18 cellular contexts compared by ENCODE assay signal in genomic region chr3:29275309-29275708, GRCh38. TPM values are rescaled to one million over a fixed set of nuclear protein-coding genes. Genes with fewer than 3 reads are reported as not detected.
DNase-seq lines count a peak whose midpoint lies in the region; ATAC-seq and TF ChIP-seq lines count a peak whose summit lies in the region.
"Had no signal": no experiment of that assay in that cellular context is flagged by ENCODE, and none has a peak within 500 bp of the region (broad histone marks: within the 10 kb centered on the region; RNA-seq: fewer than 3 reads in every experiment).

No MANE protein-coding gene starts in this region.

- no peaks in the 10 kb centered on the region for H3K36me3 ChIP-seq in neural progenitor cell
- H3K36me3 ChIP-seq in naive thymus-derived CD4-positive, alpha-beta T cell (ENCODE audit: control insufficient read depth in 2 of 3, insufficient read depth in 3 of 3, low read length in 3 of 3) = no peaks in the 10 kb centered on the region

- H3K9me3 ChIP-seq in neural progenitor cell (ENCODE audit: low read depth) = no peaks in the 10 kb centered on the region
- H3K9me3 ChIP-seq in CD4-positive, alpha-beta T cell (ENCODE audit: control insufficient read depth, low read length) = no peaks in the 10 kb centered on the region
- H3K9me3 ChIP-seq in naive thymus-derived CD4-positive, alpha-beta T cell (ENCODE audit: control insufficient read depth in 2 of 3, low read length in 3 of 3) = no peaks in the 10 kb centered on the region

- H3K9ac ChIP-seq in neural progenitor cell = no peak overlapping the region

- no peaks in the 10 kb centered on the region for H3K79me2 ChIP-seq in neural progenitor cell (ENCODE audit: low read depth)

- H2AFZ ChIP-seq in neural progenitor cell (replicated peaks) = no peak overlapping the region
- H2AFZ ChIP-seq: hepatocyte had no signal

- no peak overlapping the region for H3K27ac ChIP-seq in neural progenitor cell
- H3K27ac ChIP-seq in CD4-positive, alpha-beta T cell (ENCODE audit: low read depth, low read length) = no peak overlapping the region
- no peak overlapping the region for H3K27ac ChIP-seq in naive thymus-derived CD4-positive, alpha-beta T cell (ENCODE audit: low read depth, low read length)
- H3K27ac ChIP-seq: hepatocyte had no signal

- intact Hi-C loops in CD4-positive, alpha-beta T cell (cut with DNase I, micrococcal nuclease) = no loop called here
- intact Hi-C loops in naive thymus-derived CD4-positive, alpha-beta T cell (cut with micrococcal nuclease) = no loop called here
- intact Hi-C loops in CD14-positive monocyte (cut with micrococcal nuclease) = no loop called here

- TF ChIP-seq CTCF in neural progenitor cell (IDR thresholded peaks at IDR 0.05) (no peak), CD14-positive monocyte (IDR thresholded peaks at IDR 0.05) (no peak)
- no peak for TF ChIP-seq CTCF in CD4-positive, alpha-beta T cell (IDR thresholded peaks at IDR 0.05)

- peak; percentile 22 for DNase-seq in AG08396 (ENCODE audit: low spot score)
- peak; percentile 69 for DNase-seq in LHCN-M2 (ENCODE audit: low read depth)
- peak; percentile 72 for DNase-seq in fibroblast of gingiva (ENCODE audit: low read depth)
- DNase-seq in neural progenitor cell (ENCODE audit: low spot score) = no peak
- no peak for DNase-seq in effector CD4-positive, alpha-beta T cell
- no peak for DNase-seq in CD4-positive, alpha-beta T cell
- DNase-seq in naive thymus-derived CD4-positive, alpha-beta T cell = no peak
- DNase-seq in CD14-positive monocyte (ENCODE audit: low spot score) = no peak
- DNase-seq: activated CD4-positive, alpha-beta T cell treated with anti-CD3 and anti-CD28 coated beads for 48 hours; activated naive CD8-positive, alpha-beta T cell treated with anti-CD3 and anti-CD28 coated beads for 36 hours; activated T-cell treated with anti-CD3 and anti-CD28 coated beads, Interleukin-2, amount 50 U/mL, for 24 hours; central memory CD4-positive, alpha-beta T cell; endodermal cell; kidney glomerular epithelial cell; NCI-H1930; stimulated activated CD8-positive, alpha-beta memory T cell treated with anti-CD3 and anti-CD28 coated beads, Interleukin-4, amount 100 ng/mL, for 48 hours; T-helper 2 cell had no signal

- H3K9me3 Mint-ChIP-seq in neural progenitor cell = no peaks in the 10 kb centered on the region
- no peaks in the 10 kb centered on the region for H3K9me3 Mint-ChIP-seq in CD4-positive, alpha-beta T cell
- no peaks in the 10 kb centered on the region for H3K9me3 Mint-ChIP-seq in naive thymus-derived CD4-positive, alpha-beta T cell
- peaks cover 0 to 4% (median 0%) of the 10 kb centered on the region in 7 donors for H3K9me3 Mint-ChIP-seq in CD14-positive monocyte
- H3K9me3 Mint-ChIP-seq: activated naive CD8-positive, alpha-beta T cell treated with anti-CD3 and anti-CD28 coated beads for 36 hours; activated T-cell treated with anti-CD3 and anti-CD28 coated beads, Interleukin-2, amount 50 U/mL, for 24 hours; endodermal cell had no signal

- H3K4me1 ChIP-seq in neural progenitor cell = no peaks in the 10 kb centered on the region
- H3K4me1 ChIP-seq in naive thymus-derived CD4-positive, alpha-beta T cell (ENCODE audit: control insufficient read depth in 2 of 2, insufficient read depth in 2 of 2, low read length in 2 of 2) = no peaks in the 10 kb centered on the region

- peaks cover 4% of the 10 kb centered on the region for H3F3A ChIP-seq in neural progenitor cell (ENCODE audit: low read depth)

- POLR2A ChIA-PET in CD4-positive, alpha-beta T cell (lab: Charles Lee) = no interaction called here
- POLR2A ChIA-PET in naive thymus-derived CD4-positive, alpha-beta T cell (lab: Charles Lee) = no interaction called here

- peaks cover 12% of the 10 kb centered on the region for H3K4me1 Mint-ChIP-seq in neural progenitor cell
- H3K4me1 Mint-ChIP-seq in CD4-positive, alpha-beta T cell (ENCODE audit: low read depth) = peaks cover 3% of the 10 kb centered on the region
- peaks cover 0 to 10% (median under 1%) of the 10 kb centered on the region in 7 donors for H3K4me1 Mint-ChIP-seq in naive thymus-derived CD4-positive, alpha-beta T cell
- H3K4me1 Mint-ChIP-seq in CD14-positive monocyte = no peaks in the 10 kb centered on the region
- H3K4me1 Mint-ChIP-seq: endodermal cell had no signal

- CTCF ChIA-PET in CD4-positive, alpha-beta T cell (lab: Charles Lee) = no interaction called here
- CTCF ChIA-PET in naive thymus-derived CD4-positive, alpha-beta T cell (lab: Charles Lee) = no interaction called here

- peak overlapping the region; percentile 38 for H3K27ac Mint-ChIP-seq in neural progenitor cell
- no peak overlapping the region for H3K27ac Mint-ChIP-seq in CD4-positive, alpha-beta T cell
- no peak overlapping the region for H3K27ac Mint-ChIP-seq in naive thymus-derived CD4-positive, alpha-beta T cell
- no peak overlapping the region for H3K27ac Mint-ChIP-seq in CD14-positive monocyte
- H3K27ac Mint-ChIP-seq: activated T-cell treated with anti-CD3 and anti-CD28 coated beads, Interleukin-2, amount 50 U/mL, for 24 hours; endodermal cell had no signal

- no peak for ATAC-seq in CD4-positive, alpha-beta T cell (ENCODE audit: poor library complexity)
- no peak for ATAC-seq in naive thymus-derived CD4-positive, alpha-beta T cell

- no peak overlapping the region for H3K4me3 ChIP-seq in neural progenitor cell
- no peak overlapping the region for H3K4me3 ChIP-seq in naive thymus-derived CD4-positive, alpha-beta T cell (ENCODE audit: low read length)
- H3K4me3 ChIP-seq: hepatocyte had no signal

- H3K27me3 ChIP-seq in neural progenitor cell = no peaks in the 10 kb centered on the region
- H3K27me3 ChIP-seq in CD4-positive, alpha-beta T cell (ENCODE audit: control insufficient read depth, insufficient read depth, low read length) = no peaks in the 10 kb centered on the region
- H3K27me3 ChIP-seq in naive thymus-derived CD4-positive, alpha-beta T cell (ENCODE audit: control insufficient read depth in 2 of 2, insufficient read depth in 2 of 2, low read length in 2 of 2) = no peaks in the 10 kb centered on the region
- H3K27me3 ChIP-seq: hepatocyte had no signal

- H3K27me3 Mint-ChIP-seq in neural progenitor cell (ENCODE audit: insufficient read depth, low read depth) (peaks cover 2% of the 10 kb centered on the region), CD14-positive monocyte (ENCODE audit: low read depth in 3 of 3) (peaks cover 3 to 8% (median 6%) of the 10 kb centered on the region in 3 donors)
- H3K27me3 Mint-ChIP-seq in CD4-positive, alpha-beta T cell = no peaks in the 10 kb centered on the region
- H3K27me3 Mint-ChIP-seq in naive thymus-derived CD4-positive, alpha-beta T cell = peaks cover 0 to 6% (median 0%) of the 10 kb centered on the region in 5 donors
- H3K27me3 Mint-ChIP-seq: activated naive CD8-positive, alpha-beta T cell treated with anti-CD3 and anti-CD28 coated beads for 36 hours had no signal

- no peak overlapping the region for H3K4me2 ChIP-seq in neural progenitor cell
- H3K4me2 ChIP-seq: hepatocyte had no signal

- H3K36me3 Mint-ChIP-seq in neural progenitor cell (no peaks in the 10 kb centered on the region), CD14-positive monocyte (no peaks in the 10 kb centered on the region)
- H3K36me3 Mint-ChIP-seq in CD4-positive, alpha-beta T cell (ENCODE audit: low read depth) = no peaks in the 10 kb centered on the region
- H3K36me3 Mint-ChIP-seq in naive thymus-derived CD4-positive, alpha-beta T cell = peaks cover 0 to 5% (median 0%) of the 10 kb centered on the region in 5 donors
- H3K36me3 Mint-ChIP-seq: activated naive CD8-positive, alpha-beta T cell treated with anti-CD3 and anti-CD28 coated beads for 36 hours had no signal

- no peaks in the 10 kb centered on the region for H4K20me1 ChIP-seq in neural progenitor cell (ENCODE audit: low read depth)

- H3K4me3 Mint-ChIP-seq in neural progenitor cell (no peak overlapping the region), CD14-positive monocyte (no peak overlapping the region)
- no peak overlapping the region for H3K4me3 Mint-ChIP-seq in CD4-positive, alpha-beta T cell
- H3K4me3 Mint-ChIP-seq in naive thymus-derived CD4-positive, alpha-beta T cell = no peak overlapping the region
- H3K4me3 Mint-ChIP-seq: activated naive CD8-positive, alpha-beta T cell treated with anti-CD3 and anti-CD28 coated beads for 36 hours; activated T-cell treated with anti-CD3 and anti-CD28 coated beads, Interleukin-2, amount 50 U/mL, for 24 hours; endodermal cell had no signal

RNA-seq across cellular contexts. Expression of gene RBMS3, which starts 5.6 kb away (rescaled TPM):
- total RNA-seq in LHCN-M2 (2014; rRNA removed) (13.3 and 13.8 TPM in 2 replicates), neural progenitor cell (ENCODE audit: low replicate concordance) (0.47 and 0.65 TPM in 2 replicates)
- polyA plus RNA-seq in LHCN-M2 (2012) = 11.7 TPM
- 1 to 10 TPM; 1.6 to 1.7 TPM for total RNA-seq in CD4-positive, alpha-beta T cell
- 1 to 10 TPM in 2 of 5 experiments, under 1 TPM in 3; 0.16 to 4.9 (median 0.89) TPM for total RNA-seq in naive thymus-derived CD4-positive, alpha-beta T cell
- under 1 TPM; 0.15 to 0.33 TPM for polyA plus RNA-seq in naive thymus-derived CD4-positive, alpha-beta T cell
- polyA plus RNA-seq in CD14-positive monocyte = not detected

Comparison
In these comparisons a context has a peak if more than half of its experiments do, and no peak if none do; other contexts are left out.
1. DNase-seq: peak in AG08396 (single experiment), LHCN-M2 (single experiment) and fibroblast of gingiva (single experiment); none in neural progenitor cell (single experiment), effector CD4-positive, alpha-beta T cell (single experiment), CD4-positive, alpha-beta T cell (0 of 10), naive thymus-derived CD4-positive, alpha-beta T cell (0 of 9) and CD14-positive monocyte (single experiment).